Comparison of ENCODE assay signal across 10 cellular contexts in the genomic region with DNA sequence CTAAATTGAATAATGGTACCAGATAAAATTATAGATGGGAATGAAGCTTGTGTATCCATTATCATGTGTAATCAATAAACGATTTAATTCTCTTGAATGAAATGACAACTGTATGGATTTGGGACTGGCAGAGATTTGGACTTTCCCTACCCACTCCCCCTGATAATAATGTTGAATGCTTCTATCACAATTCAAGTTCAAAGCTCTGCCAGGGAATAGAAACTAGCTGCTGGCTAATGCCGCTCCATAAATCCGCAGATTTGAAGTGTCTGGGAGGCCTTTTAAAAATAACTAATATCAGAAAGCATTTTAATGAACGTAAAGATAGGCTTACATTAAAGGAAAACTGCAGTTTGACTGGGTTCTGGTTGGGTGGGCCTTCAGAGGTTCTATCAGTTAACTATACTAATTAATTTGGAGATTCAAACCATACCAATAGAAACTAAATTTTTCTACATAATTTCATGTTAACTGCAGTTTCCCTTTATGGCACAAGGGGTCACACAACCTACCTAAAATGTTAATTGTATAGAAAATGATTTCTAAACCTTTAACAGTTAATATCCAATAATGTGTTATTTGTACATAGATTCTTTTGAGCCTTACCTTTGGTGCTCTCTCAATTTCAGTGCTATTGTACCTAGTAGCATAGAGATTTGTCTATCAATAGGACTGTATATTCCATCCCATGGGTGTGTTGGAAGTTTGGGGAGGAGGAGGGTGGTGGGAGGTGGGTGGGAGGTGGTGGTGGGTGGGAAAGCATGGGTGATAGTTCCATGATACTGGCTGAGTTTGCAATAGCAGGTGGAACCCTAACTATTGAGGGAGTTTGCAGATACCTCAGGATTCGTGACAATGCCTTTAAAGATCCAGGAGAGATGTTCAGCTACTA. TPM values are rescaled to one million over a fixed set of nuclear protein-coding genes. Genes with fewer than 3 reads are reported as not detected.
DNase-seq lines count a peak whose midpoint lies in the region; ATAC-seq and TF ChIP-seq lines count a peak whose summit lies in the region.
"Had no signal": no experiment of that assay in that cellular context is flagged by ENCODE, and none has a peak within 500 bp of the region (broad histone marks: within the 10 kb centered on the region; RNA-seq: fewer than 3 reads in every experiment).

No MANE protein-coding gene starts in this region.

- no peak for ATAC-seq in omental fat pad (ENCODE audit: low FRiP score)

- no peak overlapping the region for H3K9ac ChIP-seq in OCI-LY3 (ENCODE audit: low read length)

- H3K4me2 ChIP-seq in OCI-LY3 (ENCODE audit: low read length) = no peak overlapping the region

- peaks cover 66% of the 10 kb centered on the region for H3K36me3 ChIP-seq in OCI-LY3 (replicated peaks; ENCODE audit: low read depth, low read length)

- DNase-seq in GM12865 (ENCODE audit: low read depth) (no peak), epithelial cell of esophagus (ENCODE audit: low read depth) (no peak), retinal pigment epithelial cell (ENCODE audit: low read depth) (no peak), DMS153 treated with DMSO at 0.1 percent for 48 hours (lab: John Stamatoyannopoulos, UW; ENCODE audit: unreplicated experiment) (no peak), omental fat pad (ENCODE audit: low spot score) (no peak), NCI-H524 treated with DMSO at 0.1 percent for 48 hours (lab: John Stamatoyannopoulos, UW) (no peak)
- DNase-seq: dorsolateral prefrontal cortex, SW 1271 had no signal

- no peak overlapping the region; the same call in 1 of the 2 replicates for H3K4me3 ChIP-seq in GM12865 (ENCODE audit: low read depth, low read length)
- H3K4me3 ChIP-seq in OCI-LY3 (ENCODE audit: low read length) = no peak overlapping the region
- peak overlapping the region; percentile 25 for H3K4me3 ChIP-seq in epithelial cell of esophagus (ENCODE audit: low read length)
- H3K4me3 ChIP-seq in retinal pigment epithelial cell (ENCODE audit: low read length) = peak overlapping the region; percentile 41
- H3K4me3 ChIP-seq: vagina had no signal

- TF ChIP-seq CTCF in GM12865 (IDR thresholded peaks at IDR 0.05; ENCODE audit: insufficient read depth, low read depth, low read length, missing control alignments) (peak; percentile 16), OCI-LY3 (IDR thresholded peaks at IDR 0.05; ENCODE audit: low read depth, low read length) (peak; percentile 23; the same call in 1 of the 2 replicates), epithelial cell of esophagus (IDR thresholded peaks at IDR 0.05; ENCODE audit: insufficient read depth, low read depth, low read length, missing control alignments) (peak; percentile 27), retinal pigment epithelial cell (conservative IDR thresholded peaks at IDR 0.05; ENCODE audit: low read depth, low read length) (peak; percentile 45), omental fat pad (IDR thresholded peaks at IDR 0.05) (no peak)

- no peak overlapping the region for H3K27ac ChIP-seq in OCI-LY3 (ENCODE audit: low read length)
- H3K27ac ChIP-seq: vagina had no signal

- no peak overlapping the region for H2AFZ ChIP-seq in OCI-LY3 (ENCODE audit: low read depth, low read length)

- no peaks in the 10 kb centered on the region for H3K9me3 ChIP-seq in OCI-LY3 (ENCODE audit: insufficient read depth, low read length)
- H3K9me3 ChIP-seq: vagina had no signal

- peaks cover 56% of the 10 kb centered on the region for H4K20me1 ChIP-seq in OCI-LY3 (ENCODE audit: insufficient read depth, low read length)

- H3K79me2 ChIP-seq in OCI-LY3 (ENCODE audit: low read length) = peaks cover 38% of the 10 kb centered on the region

- peaks cover 27% of the 10 kb centered on the region for H3K4me1 ChIP-seq in OCI-LY3 (ENCODE audit: low read length)

- H3K27me3 ChIP-seq in OCI-LY3 (ENCODE audit: low read depth, low read length) = no peaks in the 10 kb centered on the region
- H3K27me3 ChIP-seq: dorsolateral prefrontal cortex, vagina had no signal

RNA-seq across cellular contexts. Expression of gene HNRNPA1, which starts 4.9 kb away (rescaled TPM):
- total RNA-seq in omental fat pad = 100 to 1,000 TPM; 352 to 497 (median 414) TPM

RNA-seq across cellular contexts. Expression of gene CBX5, which starts 5.5 kb away (rescaled TPM):
- total RNA-seq in omental fat pad = 10 to 100 TPM; 20.9 to 38.8 (median 25.3) TPM

RNA-seq across cellular contexts. Expression of gene NFE2, which starts 15.4 kb away (rescaled TPM):
- total RNA-seq in omental fat pad = 10 to 100 TPM in 1 of 4 donors, 1 to 10 TPM in 2, under 1 TPM in 1; 0.72 to 16.9 (median 2.1) TPM
- total RNA-seq: vagina had no signal

RNA-seq across cellular contexts. Expression of gene COPZ1, which starts 39.5 kb away (rescaled TPM):
- 100 to 1,000 TPM in 1 of 4 donors, 10 to 100 TPM in 3; 55.5 to 114 (median 81.8) TPM for total RNA-seq in omental fat pad

Comparison
In these comparisons a context has a peak if more than half of its experiments do, and no peak if none do; other contexts are left out.
1. H3K4me3 ChIP-seq: peak in epithelial cell of esophagus (single experiment) and retinal pigment epithelial cell (single experiment); none in GM12865 (single experiment) and OCI-LY3 (single experiment).
2. CTCF ChIP-seq: peak in GM12865 (single experiment), OCI-LY3 (single experiment), epithelial cell of esophagus (single experiment) and retinal pigment epithelial cell (single experiment); none in omental fat pad (0 of 3).